1 cellular context compared by ENCODE assay signal in the genomic region with DNA sequence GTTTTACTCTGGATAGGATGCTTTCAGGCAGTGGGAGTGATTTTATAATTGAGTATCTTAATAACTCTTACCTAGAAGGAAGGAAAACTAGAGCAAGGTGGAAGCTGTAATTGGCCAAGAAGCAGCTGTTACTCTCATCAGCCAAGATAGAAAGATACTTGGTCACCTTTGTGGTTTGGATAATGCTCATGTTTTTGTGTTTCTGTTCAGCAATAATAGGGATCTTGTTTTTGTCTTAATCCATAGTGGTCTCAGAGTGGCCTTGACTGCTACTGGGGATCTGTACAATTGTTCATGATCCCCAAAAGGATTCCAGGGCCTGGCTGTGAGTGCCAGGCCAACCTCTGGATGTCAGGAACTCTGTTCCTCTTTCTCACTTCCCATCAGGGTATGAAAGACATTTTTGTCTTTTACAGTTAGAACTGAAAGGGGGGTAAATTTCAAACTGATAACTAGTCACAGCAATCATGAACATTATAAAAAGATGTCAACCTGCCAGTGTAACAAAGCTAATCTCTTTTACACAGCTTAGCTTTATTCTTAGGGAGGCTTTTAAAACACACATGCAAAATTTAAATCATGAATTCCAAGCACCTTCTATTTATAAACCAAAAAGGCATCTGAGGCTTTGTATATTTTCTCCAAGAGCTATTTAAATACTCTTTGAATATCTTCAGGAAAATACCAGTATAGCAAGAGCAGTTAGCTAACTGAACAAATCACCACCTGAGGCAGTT.
TF ChIP-seq lines count a peak whose summit lies in the region.

No MANE protein-coding gene starts in this region.

TF ChIP-seq in WTC11, 78 proteins besides CTCF, POLR2A, EP300 and RAD21:
- TF ChIP-seq FOXP1 (CRISPR knock-in tag; IDR thresholded peaks at IDR 0.05; ENCODE audit: borderline replicate concordance) (no peak), ESRRA (CRISPR knock-in tag; IDR thresholded peaks at IDR 0.05; ENCODE audit: borderline replicate concordance) (no peak), SMAD4 (CRISPR knock-in tag; IDR thresholded peaks at IDR 0.05) (no peak), NFYB (CRISPR knock-in tag; conservative IDR thresholded peaks at IDR 0.05; ENCODE audit: low read depth) (no peak), SMAD3 (CRISPR knock-in tag; IDR thresholded peaks at IDR 0.05; ENCODE audit: borderline replicate concordance) (no peak)
- TF ChIP-seq, protein P1, sequence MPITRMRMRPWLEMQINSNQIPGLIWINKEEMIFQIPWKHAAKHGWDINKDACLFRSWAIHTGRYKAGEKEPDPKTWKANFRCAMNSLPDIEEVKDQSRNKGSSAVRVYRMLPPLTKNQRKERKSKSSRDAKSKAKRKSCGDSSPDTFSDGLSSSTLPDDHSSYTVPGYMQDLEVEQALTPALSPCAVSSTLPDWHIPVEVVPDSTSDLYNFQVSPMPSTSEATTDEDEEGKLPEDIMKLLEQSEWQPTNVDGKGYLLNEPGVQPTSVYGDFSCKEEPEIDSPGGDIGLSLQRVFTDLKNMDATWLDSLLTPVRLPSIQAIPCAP (CRISPR knock-in tag; IDR thresholded peaks at IDR 0.05) = no peak
